ENCODE assay signal across 12 cellular contexts in the genomic region with DNA sequence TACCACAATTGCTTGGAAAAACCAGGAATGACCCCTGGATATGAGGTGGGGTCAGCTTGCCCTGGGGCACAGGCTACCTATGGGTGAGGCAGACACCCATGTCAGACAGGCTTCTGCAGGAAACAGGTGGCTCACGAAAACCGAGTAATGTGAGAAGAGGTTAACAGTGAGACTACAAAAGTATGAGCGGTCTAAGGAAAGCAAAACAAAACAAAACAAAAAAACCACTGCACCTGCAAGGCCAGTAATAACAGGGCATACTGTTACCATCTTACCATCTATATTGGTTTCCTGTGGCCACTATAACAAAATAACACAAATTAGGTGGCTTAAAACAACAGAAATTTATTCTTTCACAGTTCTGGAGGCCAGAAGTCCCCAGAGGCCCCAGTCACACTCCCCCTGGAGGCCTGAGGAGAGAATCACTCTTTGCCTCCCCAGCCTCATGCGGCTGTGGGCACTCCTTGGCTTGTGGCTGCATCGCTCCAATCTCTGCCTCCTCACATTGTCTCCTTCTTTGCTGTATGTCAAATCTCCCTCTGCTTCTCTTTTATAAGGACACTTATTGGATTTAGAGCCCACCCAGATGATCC.
DNase-seq lines count a peak whose midpoint lies in the region; ATAC-seq and TF ChIP-seq lines count a peak whose summit lies in the region.
"Had no signal": no experiment of that assay in that cellular context is flagged by ENCODE, and none has a peak within 500 bp of the region (broad histone marks: within the 10 kb centered on the region; RNA-seq: fewer than 3 reads in every experiment).

No MANE protein-coding gene starts in this region.

- DNase-seq in RPMI8226 (peak; percentile 16), NCI-H1930 (lab: John Stamatoyannopoulos, UW) (no peak), cerebellar nuclear complex (lab: John Stamatoyannopoulos, UW) (no peak), SKM-1 (lab: John Stamatoyannopoulos, UW; ENCODE audit: unreplicated experiment) (no peak)
- no peak for DNase-seq in stimulated activated CD4-positive, alpha-beta T cell treated with anti-CD3 and anti-CD28 coated beads, Interleukin-4, amount 100 ng/mL, for 4 hours
- DNase-seq: left ventricle myocardium superior, NCI-H774 had no signal

- ATAC-seq in GM19395 (IDR thresholded peaks at IDR 0.05; ENCODE audit: unreplicated experiment) (peak; percentile 86), HG02943 (IDR thresholded peaks at IDR 0.05; ENCODE audit: low read depth, unreplicated experiment) (peak; percentile 75)
- ATAC-seq: left ventricle myocardium superior, sciatic nerve, WTC11 had no signal

- TF ChIP-seq CTCF in GM12875 (IDR thresholded peaks at IDR 0.05; ENCODE audit: borderline replicate concordance, insufficient read depth, low read depth, low read length), result peak; percentile 55; the same call in 1 of the 2 replicates

- H3K4me3 ChIP-seq in GM12875 (ENCODE audit: low read depth, low read length), result no peak overlapping the region
